ENCODE assay signal across 13 cellular contexts in genomic region chr17:70905796-70906195, GRCh38.
DNase-seq lines count a peak whose midpoint lies in the region; FAIRE-seq and TF ChIP-seq lines count a peak whose summit lies in the region.
"Had no signal": no experiment of that assay in that cellular context is flagged by ENCODE, and none has a peak within 500 bp of the region (broad histone marks: within the 10 kb centered on the region; RNA-seq: fewer than 3 reads in every experiment).

No MANE protein-coding gene starts in this region.

- no peaks in the 10 kb centered on the region for H4K20me1 ChIP-seq in keratinocyte (ENCODE audit: control insufficient read depth, extremely low read depth, insufficient read depth, low read length)

- peaks cover 12% of the 10 kb centered on the region for H3K4me1 ChIP-seq in ACC112 (ENCODE audit: control insufficient read depth, insufficient read depth, low read length, unreplicated experiment)
- H3K4me1 ChIP-seq in keratinocyte (ENCODE audit: control insufficient read depth, extremely low read depth, insufficient read depth, low read length) = no peaks in the 10 kb centered on the region
- H3K4me1 ChIP-seq in prostate gland (replicated peaks) = no peaks in the 10 kb centered on the region

- no peaks in the 10 kb centered on the region for H3K79me2 ChIP-seq in ACC112 (ENCODE audit: control insufficient read depth, insufficient read depth, low read length, unreplicated experiment)
- no peaks in the 10 kb centered on the region for H3K79me2 ChIP-seq in keratinocyte (ENCODE audit: control insufficient read depth, insufficient read depth, low read length)

- H3K9me3 ChIP-seq in keratinocyte (ENCODE audit: control insufficient read depth, low read depth, low read length) = no peaks in the 10 kb centered on the region
- H3K9me3 ChIP-seq in prostate gland = no peaks in the 10 kb centered on the region

- DNase-seq in KG1 (lab: John Stamatoyannopoulos, UW) (peak; percentile 1), bronchial epithelial cell (ENCODE audit: low read depth) (peak; percentile 87), keratinocyte (ENCODE audit: low read depth, low spot score) (no peak), nephron progenitor cell (no peak), NCI-H2029 treated with DMSO at 0.1 percent for 48 hours (lab: John Stamatoyannopoulos, UW) (no peak), prostate gland (ENCODE audit: low spot score) (no peak), DMS114 treated with DMSO at 0.1 percent for 48 hours (lab: John Stamatoyannopoulos, UW; ENCODE audit: unreplicated experiment) (no peak)
- DNase-seq: activated T-cell treated with anti-CD3 and anti-CD28 coated beads, Interleukin-2, amount 50 U/mL, for 48 hours; C1 segment of cervical spinal cord; naive B cell had no signal

- H3K4me1 Mint-ChIP-seq in nephron progenitor cell = peaks cover 6% of the 10 kb centered on the region
- H3K4me1 Mint-ChIP-seq: naive B cell had no signal

- H3K27ac Mint-ChIP-seq in nephron progenitor cell = no peak overlapping the region
- H3K27ac Mint-ChIP-seq: naive B cell had no signal

- H3K4me2 ChIP-seq in keratinocyte (ENCODE audit: control insufficient read depth, extremely low read depth, insufficient read depth, low read depth, low read length) = no peak overlapping the region

- peaks cover 19% of the 10 kb centered on the region for H3K36me3 Mint-ChIP-seq in nephron progenitor cell (ENCODE audit: low read depth)
- H3K36me3 Mint-ChIP-seq: naive B cell had no signal

- intact Hi-C loops in prostate gland (cut with DNase I) = no loop called here

- no peaks in the 10 kb centered on the region for H3K9me1 ChIP-seq in keratinocyte (ENCODE audit: control insufficient read depth, extremely low read depth, insufficient read depth, low read length)

- TF ChIP-seq POLR2A in prostate gland (IDR thresholded peaks at IDR 0.05) = no peak

- H3K36me3 ChIP-seq in ACC112 (ENCODE audit: insufficient read depth, low read length) (no peaks in the 10 kb centered on the region), bronchial epithelial cell (ENCODE audit: control insufficient read depth, insufficient read depth, low read length) (no peaks in the 10 kb centered on the region), keratinocyte (ENCODE audit: control insufficient read depth in 2 of 2, extremely low read depth in 1 of 2, insufficient read depth in 2 of 2, low read length in 2 of 2) (no peaks in the 10 kb centered on the region), prostate gland (no peaks in the 10 kb centered on the region)

- H3K27ac ChIP-seq in ACC112 (ENCODE audit: low read depth, low read length) (peak overlapping the region; percentile 94), keratinocyte (ENCODE audit: control insufficient read depth, insufficient read depth, low read length) (no peak overlapping the region), prostate gland (no peak overlapping the region)
- H3K27ac ChIP-seq: SK-N-MC had no signal

- H3K4me3 ChIP-seq in ACC112 (ENCODE audit: low read depth, low read length) = no peak overlapping the region
- no peak overlapping the region for H3K4me3 ChIP-seq in bronchial epithelial cell (ENCODE audit: low read depth, low read length)
- no peak overlapping the region for H3K4me3 ChIP-seq in keratinocyte (ENCODE audit: control insufficient read depth in 2 of 3, extremely low read depth in 1 of 3, insufficient read depth in 2 of 3, low read depth in 1 of 3, low read length in 3 of 3)
- H3K4me3 ChIP-seq in prostate gland = no peak overlapping the region
- H3K4me3 ChIP-seq: SK-N-MC had no signal

- peaks cover 40% of the 10 kb centered on the region for H3K9me3 Mint-ChIP-seq in nephron progenitor cell

- peak overlapping the region; percentile 86 for H2AFZ ChIP-seq in ACC112 (ENCODE audit: low read length, unreplicated experiment)
- H2AFZ ChIP-seq in keratinocyte (ENCODE audit: control insufficient read depth, low read length) = peak overlapping the region; percentile 19

- TF ChIP-seq CTCF in bronchial epithelial cell (IDR thresholded peaks at IDR 0.05; ENCODE audit: insufficient read depth, low read length, severe bottlenecking) (no peak), keratinocyte (optimal IDR thresholded peaks at IDR 0.05 in 1 of 3, IDR thresholded peaks at IDR 0.05 in 1 of 3, conservative IDR thresholded peaks at IDR 0.05 in 1 of 3; ENCODE audit: extremely low read depth in 1 of 3, insufficient read depth in 2 of 3, low read length in 3 of 3) (no peak), nephron progenitor cell (IDR thresholded peaks at IDR 0.05) (no peak), prostate gland (IDR thresholded peaks at IDR 0.05) (no peak)

- WGBS in prostate gland = 55% methylated on average over 3 of the region's 3 CpGs

- FAIRE-seq in bronchial epithelial cell (lab: Jason Lieb, UNC) = no peak
- FAIRE-seq in keratinocyte (lab: Jason Lieb, UNC) = peak; percentile 23
- FAIRE-seq: endometrium had no signal

- dilution Hi-C loops in keratinocyte (cut with MboI; ENCODE audit: extremely low pct_ligation_motif_present, low sequenced_read_pairs) = no loop called here

- H3K27me3 Mint-ChIP-seq in nephron progenitor cell (ENCODE audit: low read depth, poor library complexity) = no peaks in the 10 kb centered on the region
- H3K27me3 Mint-ChIP-seq: naive B cell had no signal

- H3K9ac ChIP-seq in keratinocyte (ENCODE audit: control insufficient read depth, extremely low read depth, insufficient read depth, low read length) = no peak overlapping the region

- H3K4me3 Mint-ChIP-seq in nephron progenitor cell = no peak overlapping the region
- H3K4me3 Mint-ChIP-seq: naive B cell had no signal

- H3K27me3 ChIP-seq in ACC112 (ENCODE audit: insufficient read depth, low read length) = no peaks in the 10 kb centered on the region
- H3K27me3 ChIP-seq in bronchial epithelial cell (ENCODE audit: control insufficient read depth, insufficient read depth, low read length) = no peaks in the 10 kb centered on the region
- H3K27me3 ChIP-seq in keratinocyte (ENCODE audit: control insufficient read depth, extremely low read depth, insufficient read depth, low read length) = no peaks in the 10 kb centered on the region
- no peaks in the 10 kb centered on the region for H3K27me3 ChIP-seq in prostate gland (replicated peaks; ENCODE audit: insufficient read depth)

Comparison
In these comparisons a context has a peak if more than half of its experiments do, and no peak if none do; other contexts are left out.
1. DNase-seq: peak in KG1 (single experiment) and bronchial epithelial cell (single experiment); none in keratinocyte (single experiment), nephron progenitor cell (single experiment), NCI-H2029 treated with DMSO at 0.1 percent for 48 hours (single experiment), prostate gland (single experiment) and DMS114 treated with DMSO at 0.1 percent for 48 hours (single experiment).